ENCODE assay signal across 10 cellular contexts in genomic region chr20:35539756-35540212, GRCh38. TPM values are rescaled to one million over a fixed set of nuclear protein-coding genes. Genes with fewer than 3 reads are reported as not detected.
DNase-seq lines count a peak whose midpoint lies in the region; ATAC-seq and TF ChIP-seq lines count a peak whose summit lies in the region.
"Had no signal": no experiment of that assay in that cellular context is flagged by ENCODE, and none has a peak within 500 bp of the region (broad histone marks: within the 10 kb centered on the region; RNA-seq: fewer than 3 reads in every experiment).

No MANE protein-coding gene starts in this region.

- DNase-seq in activated CD8-positive, alpha-beta memory T cell treated with anti-CD3 and anti-CD28 coated beads, Interleukin-2, amount 10 ng/mL, durations not matched to agents 7 days and 5 days: peak; percentile 64
- no peak for DNase-seq in activated CD8-positive, alpha-beta memory T cell treated with anti-CD3 and anti-CD28 coated beads for 24 hours
- DNase-seq in NCI-H1436 treated with DMSO at 0.1 percent for 48 hours (lab: John Stamatoyannopoulos, UW) (peak; percentile 82), hippocampal formation (lab: John Stamatoyannopoulos, UW) (no peak)
- DNase-seq in activated CD8-positive, alpha-beta T cell treated with anti-CD3 and anti-CD28 coated beads, Interleukin-2, amount 10 ng/mL, durations not matched to agents 7 days and 5 days: peak; percentile 58
- DNase-seq in stimulated activated naive CD4-positive, alpha-beta T cell treated with Interleukin-2 at 50 U/mL for 16 hours (lab: John Stamatoyannopoulos, UW): no peak

- H3K27ac Mint-ChIP-seq in activated CD8-positive, alpha-beta memory T cell treated with anti-CD3 and anti-CD28 coated beads, Interleukin-2, amount 10 ng/mL, durations not matched to agents 7 days and 5 days: peak overlapping the region; percentile 62
- peak overlapping the region; percentile 45 for H3K27ac Mint-ChIP-seq in activated CD8-positive, alpha-beta T cell treated with anti-CD3 and anti-CD28 coated beads, Interleukin-2, amount 10 ng/mL, durations not matched to agents 7 days and 5 days
- H3K27ac Mint-ChIP-seq in nephron: peak overlapping the region in 2 of 3 experiments; percentile 63 to 81

- H3K36me3 Mint-ChIP-seq in activated CD8-positive, alpha-beta memory T cell treated with anti-CD3 and anti-CD28 coated beads, Interleukin-2, amount 10 ng/mL, durations not matched to agents 7 days and 5 days: peaks cover 4% of the 10 kb centered on the region
- H3K36me3 Mint-ChIP-seq in activated CD8-positive, alpha-beta T cell treated with anti-CD3 and anti-CD28 coated beads, Interleukin-2, amount 10 ng/mL, durations not matched to agents 7 days and 5 days (ENCODE audit: low read depth): peaks cover 3% of the 10 kb centered on the region
- H3K36me3 Mint-ChIP-seq in nephron (ENCODE audit: low read depth): peaks cover 15% of the 10 kb centered on the region

- peaks cover 3% of the 10 kb centered on the region for H3K27me3 Mint-ChIP-seq in activated CD8-positive, alpha-beta memory T cell treated with anti-CD3 and anti-CD28 coated beads, Interleukin-2, amount 10 ng/mL, durations not matched to agents 7 days and 5 days
- H3K27me3 Mint-ChIP-seq in activated CD8-positive, alpha-beta T cell treated with anti-CD3 and anti-CD28 coated beads, Interleukin-2, amount 10 ng/mL, durations not matched to agents 7 days and 5 days (ENCODE audit: low read depth): peaks cover 3% of the 10 kb centered on the region
- H3K27me3 Mint-ChIP-seq in nephron (ENCODE audit: low read depth): no peaks in the 10 kb centered on the region

- H3K9me3 Mint-ChIP-seq in activated CD8-positive, alpha-beta memory T cell treated with anti-CD3 and anti-CD28 coated beads, Interleukin-2, amount 10 ng/mL, durations not matched to agents 7 days and 5 days (ENCODE audit: low read depth): no peaks in the 10 kb centered on the region
- no peaks in the 10 kb centered on the region for H3K9me3 Mint-ChIP-seq in activated CD8-positive, alpha-beta T cell treated with anti-CD3 and anti-CD28 coated beads, Interleukin-2, amount 10 ng/mL, durations not matched to agents 7 days and 5 days (ENCODE audit: insufficient read depth)
- no peaks in the 10 kb centered on the region for H3K9me3 Mint-ChIP-seq in nephron

- POLR2A ChIA-PET in activated CD8-positive, alpha-beta T cell treated with anti-CD3 and anti-CD28 coated beads, Interleukin-2, amount 10 ng/mL, durations not matched to agents 7 days and 5 days (lab: Charles Lee): no interaction called here

- CTCF ChIA-PET in activated CD8-positive, alpha-beta memory T cell treated with anti-CD3 and anti-CD28 coated beads, Interleukin-2, amount 10 ng/mL, durations not matched to agents 7 days and 5 days (lab: Charles Lee): interaction anchor here (1.3 kb wide), 1 partner anchor 49 kb away, joined by 3 read pairs; no protein-coding TSS in a partner anchor
- CTCF ChIA-PET in activated CD8-positive, alpha-beta T cell treated with anti-CD3 and anti-CD28 coated beads, Interleukin-2, amount 10 ng/mL, durations not matched to agents 7 days and 5 days (lab: Charles Lee): no interaction called here

- no peak for TF ChIP-seq CTCF in nephron (IDR thresholded peaks at IDR 0.05; ENCODE audit: unreplicated experiment in 3 of 3)

- peaks cover 20% of the 10 kb centered on the region for H3K4me1 Mint-ChIP-seq in activated CD8-positive, alpha-beta memory T cell treated with anti-CD3 and anti-CD28 coated beads, Interleukin-2, amount 10 ng/mL, durations not matched to agents 7 days and 5 days
- peaks cover 23% of the 10 kb centered on the region for H3K4me1 Mint-ChIP-seq in activated CD8-positive, alpha-beta T cell treated with anti-CD3 and anti-CD28 coated beads, Interleukin-2, amount 10 ng/mL, durations not matched to agents 7 days and 5 days (ENCODE audit: low read depth)
- H3K4me1 Mint-ChIP-seq in nephron: peaks cover 18% of the 10 kb centered on the region

- peak overlapping the region; percentile 18 for H3K4me3 Mint-ChIP-seq in activated CD8-positive, alpha-beta memory T cell treated with anti-CD3 and anti-CD28 coated beads, Interleukin-2, amount 10 ng/mL, durations not matched to agents 7 days and 5 days
- H3K4me3 Mint-ChIP-seq in activated CD8-positive, alpha-beta T cell treated with anti-CD3 and anti-CD28 coated beads, Interleukin-2, amount 10 ng/mL, durations not matched to agents 7 days and 5 days: no peak overlapping the region
- peak overlapping the region; percentile 72 to 83 (median 75) for H3K4me3 Mint-ChIP-seq in nephron

- peak; percentile 43 for ATAC-seq in activated CD8-positive, alpha-beta memory T cell treated with anti-CD3 and anti-CD28 coated beads, Interleukin-2, amount 10 ng/mL, durations not matched to agents 7 days and 5 days
- peak; percentile 25 for ATAC-seq in activated CD8-positive, alpha-beta T cell treated with anti-CD3 and anti-CD28 coated beads, Interleukin-2, amount 10 ng/mL, durations not matched to agents 7 days and 5 days
- no peak for ATAC-seq in GM21360 (IDR thresholded peaks at IDR 0.05; ENCODE audit: unreplicated experiment)

RNA-seq across cellular contexts. Expression of gene ERGIC3, which starts 2.1 kb away (rescaled TPM):
- 100 to 1,000 TPM; 115 to 128 TPM for total RNA-seq in activated CD8-positive, alpha-beta memory T cell treated with anti-CD3 and anti-CD28 coated beads, Interleukin-2, amount 10 ng/mL, durations not matched to agents 7 days and 5 days
- 100 to 1,000 TPM; 114 to 122 TPM for total RNA-seq in activated CD8-positive, alpha-beta T cell treated with anti-CD3 and anti-CD28 coated beads, Interleukin-2, amount 10 ng/mL, durations not matched to agents 7 days and 5 days

RNA-seq across cellular contexts. Expression of gene C20orf173, which starts 10.3 kb away (rescaled TPM):
- not detected for total RNA-seq in activated CD8-positive, alpha-beta memory T cell treated with anti-CD3 and anti-CD28 coated beads, Interleukin-2, amount 10 ng/mL, durations not matched to agents 7 days and 5 days
- total RNA-seq in activated CD8-positive, alpha-beta T cell treated with anti-CD3 and anti-CD28 coated beads, Interleukin-2, amount 10 ng/mL, durations not matched to agents 7 days and 5 days: not detected
- total RNA-seq: fibroblast of lung, RPMI7951 had no signal

Comparison
In these comparisons a context has a peak if more than half of its experiments do, and no peak if none do; other contexts are left out.
1. DNase-seq: peak in activated CD8-positive, alpha-beta memory T cell treated with anti-CD3 and anti-CD28 coated beads, Interleukin-2, amount 10 ng/mL, durations not matched to agents 7 days and 5 days (single experiment), NCI-H1436 treated with DMSO at 0.1 percent for 48 hours (single experiment) and activated CD8-positive, alpha-beta T cell treated with anti-CD3 and anti-CD28 coated beads, Interleukin-2, amount 10 ng/mL, durations not matched to agents 7 days and 5 days (single experiment); none in activated CD8-positive, alpha-beta memory T cell treated with anti-CD3 and anti-CD28 coated beads for 24 hours (single experiment), hippocampal formation (0 of 2) and stimulated activated naive CD4-positive, alpha-beta T cell treated with Interleukin-2 at 50 U/mL for 16 hours (single experiment).
2. Peak in every context shown above with its lines, with median percentiles within 50 percentile points of each other: H3K27ac Mint-ChIP-seq.